8 cellular contexts compared by ENCODE assay signal in genomic region chr1:43530483-43531452, GRCh38. TPM values are rescaled to one million over a fixed set of nuclear protein-coding genes. Genes with fewer than 3 reads are reported as not detected.
A peak's percentile ranks its signal among the peaks of the same experiment; 100 is the strongest.
DNase-seq lines count a peak whose midpoint lies in the region; ATAC-seq and TF ChIP-seq lines count a peak whose summit lies in the region.

Gene PTPRF, plus strand, starts transcription at chr1:43530883. Its CDS starts 14,193 bp downstream, at chr1:43545076.

- H3K36me3 ChIP-seq in muscle layer of duodenum (ENCODE audit: control insufficient read depth in 1 of 2, insufficient read depth in 2 of 2, low read length in 2 of 2), result no peaks in the 10 kb centered on the region
- no peaks in the 10 kb centered on the region for H3K36me3 ChIP-seq in transverse colon

- no peaks in the 10 kb centered on the region for H3K9me3 ChIP-seq in muscle layer of duodenum (ENCODE audit: control insufficient read depth in 1 of 2, low read length in 2 of 2)
- H3K9me3 ChIP-seq in transverse colon, result no peaks in the 10 kb centered on the region

- no peaks in the 10 kb centered on the region for H3K9me3 Mint-ChIP-seq in activated T-cell treated with anti-CD3 and anti-CD28 coated beads, Interleukin-2, amount 50 U/mL, for 4 hours

- TF ChIP-seq EP300 in transverse colon (IDR thresholded peaks at IDR 0.05; ENCODE audit: low read depth), result no peak

- TF ChIP-seq POLR2A in transverse colon (IDR thresholded peaks at IDR 0.05), result peak; percentile 18

- H3K27ac ChIP-seq in muscle layer of duodenum (ENCODE audit: low read length) (peak within 1 kb of the TSS; percentile 54), transverse colon (peak within 1 kb of the TSS; percentile 90 to 95 (median 92))

- H3K4me3 Mint-ChIP-seq in activated T-cell treated with anti-CD3 and anti-CD28 coated beads, Interleukin-2, amount 50 U/mL, for 4 hours, result peak within 1 kb of the TSS; percentile 84

- peaks cover 20% of the 10 kb centered on the region for H3K4me1 Mint-ChIP-seq in activated T-cell treated with anti-CD3 and anti-CD28 coated beads, Interleukin-2, amount 50 U/mL, for 4 hours (ENCODE audit: low read depth)

- peaks cover 44% of the 10 kb centered on the region for H3K27me3 Mint-ChIP-seq in activated T-cell treated with anti-CD3 and anti-CD28 coated beads, Interleukin-2, amount 50 U/mL, for 4 hours (ENCODE audit: low read depth)

- in situ Hi-C loops in transverse colon (cut with MboI; ENCODE audit: low pct_ligation_motif_present in 1 of 4, low pct_unique_long_range_greater_than_20kb in 1 of 4, low sequenced_read_pairs in 3 of 4), result loop anchor here in 1 of 4 donors (25.0 kb wide), 1 partner anchor 407 kb away; the partner anchor contains the start of genes ARTN and IPO13

- 0 to 2% methylated on average over 1 to 13 of the region's 97 CpGs for WGBS in transverse colon (ENCODE audit: low coverage in 1 of 2), 2 donors

- H3K27me3 ChIP-seq in muscle layer of duodenum (ENCODE audit: low read depth, low read length), result no peaks in the 10 kb centered on the region
- no peaks in the 10 kb centered on the region for H3K27me3 ChIP-seq in transverse colon

- H3K4me1 ChIP-seq in muscle layer of duodenum (ENCODE audit: control insufficient read depth in 1 of 2, insufficient read depth in 2 of 2, low read length in 2 of 2) (peaks cover 0 to 27% of the 10 kb centered on the region in 2 donors), transverse colon (peaks cover 24 to 54% (median 48%) of the 10 kb centered on the region in 4 donors)

- peak; percentile 45 to 54 for ATAC-seq in activated T-cell treated with anti-CD3 and anti-CD28 coated beads, Interleukin-2, amount 50 U/mL, for 4 hours
- ATAC-seq in GM18520 (IDR thresholded peaks at IDR 0.05; ENCODE audit: unreplicated experiment), result no peak

- TF ChIP-seq CTCF in transverse colon (IDR thresholded peaks at IDR 0.05), result no peak

- DNase-seq in NCI-H2107 (lab: John Stamatoyannopoulos, UW) (peak; percentile 20), NCI-H2107 treated with DMSO at 0.1 percent for 48 hours (lab: John Stamatoyannopoulos, UW; ENCODE audit: unreplicated experiment) (no peak), NCI-H2227 (lab: John Stamatoyannopoulos, UW; ENCODE audit: unreplicated experiment) (peak; percentile 85), fibroblast of gingiva (ENCODE audit: low read depth) (peak; percentile 34), transverse colon (peak; percentile 81)
- no peak for DNase-seq in activated T-cell treated with anti-CD3 and anti-CD28 coated beads, Interleukin-2, amount 50 U/mL, for 4 hours

- intact Hi-C loops in transverse colon (cut with DNase I; ENCODE audit: low total_unique reads), result no loop called here

- no peaks in the 10 kb centered on the region for H3K36me3 Mint-ChIP-seq in activated T-cell treated with anti-CD3 and anti-CD28 coated beads, Interleukin-2, amount 50 U/mL, for 4 hours (ENCODE audit: insufficient read depth)

- H3K4me3 ChIP-seq in muscle layer of duodenum (ENCODE audit: low read depth in 1 of 2, low read length in 2 of 2) (peak within 1 kb of the TSS; percentile 66 to 73), transverse colon (peak within 1 kb of the TSS; percentile 71 to 92 (median 81))

RNA-seq across cellular contexts. Expression of gene PTPRF, which starts in this region (rescaled TPM):
- total RNA-seq in activated T-cell treated with anti-CD3 and anti-CD28 coated beads, Interleukin-2, amount 50 U/mL, for 4 hours, result under 1 TPM; 0.86 to 0.95 (median 0.92) TPM
- 100 to 1,000 TPM; 278 to 549 (median 404) TPM for total RNA-seq in transverse colon

Comparison
In these comparisons a context has a peak if more than half of its experiments do, and no peak if none do; other contexts are left out.
1. RNA of gene PTPRF (total RNA-seq): 278 to 549 TPM in transverse colon; 0.86 to 0.95 TPM in activated T-cell treated with anti-CD3 and anti-CD28 coated beads, Interleukin-2, amount 50 U/mL, for 4 hours; every median in the first group is over 100 times any median in the second.
2. DNase-seq: peak in NCI-H2107 (single experiment), NCI-H2227 (single experiment), fibroblast of gingiva (single experiment) and transverse colon (single experiment); none in NCI-H2107 treated with DMSO at 0.1 percent for 48 hours (single experiment) and activated T-cell treated with anti-CD3 and anti-CD28 coated beads, Interleukin-2, amount 50 U/mL, for 4 hours (single experiment).
3. Peak in ATAC-seq in activated T-cell treated with anti-CD3 and anti-CD28 coated beads, Interleukin-2, amount 50 U/mL, for 4 hours; RNA of the gene not detected or under 1 TPM.